10 cellular contexts compared by ENCODE assay signal in the genomic region with DNA sequence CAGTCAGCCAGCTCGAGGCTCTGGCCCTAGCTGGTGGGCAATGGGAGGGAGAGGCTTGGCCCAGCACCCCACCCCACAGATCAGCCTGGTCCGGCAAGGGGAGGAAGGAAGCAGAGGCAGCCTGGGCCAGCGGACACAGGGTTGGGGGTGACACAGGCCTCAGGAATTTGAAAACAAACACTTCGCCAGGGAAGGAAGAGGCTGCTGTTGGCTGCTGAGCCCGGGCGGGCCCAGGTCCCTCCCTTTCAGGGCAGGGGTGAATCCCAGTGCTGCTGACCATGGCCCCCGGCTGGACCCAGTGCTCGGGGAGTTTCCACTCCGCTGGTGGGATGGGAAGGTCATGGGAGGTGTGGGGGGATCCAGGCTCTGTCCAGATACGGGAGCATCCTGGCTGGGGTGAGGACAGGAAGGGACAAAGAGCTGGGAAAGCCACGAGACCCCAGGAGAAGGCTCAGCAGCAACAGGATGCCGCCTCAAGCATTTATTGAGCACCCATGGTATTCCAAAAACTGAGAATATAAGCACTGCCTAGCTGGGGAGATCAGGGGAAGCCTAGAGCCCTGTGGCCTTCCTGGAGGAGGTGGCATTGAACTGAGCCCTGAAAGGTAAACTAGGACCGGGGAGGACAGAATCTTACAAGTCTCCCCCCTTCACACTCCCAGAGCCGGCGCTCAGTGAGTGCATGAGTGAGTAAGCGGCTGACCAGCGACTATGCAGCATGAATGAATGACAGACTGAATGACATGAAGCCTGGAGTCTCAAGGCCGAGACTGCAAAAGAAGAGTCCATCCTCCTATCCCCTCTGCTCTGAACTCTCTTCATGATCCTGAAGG. TPM values are rescaled to one million over a fixed set of nuclear protein-coding genes. Genes with fewer than 3 reads are reported as not detected.
A peak's percentile ranks its signal among the peaks of the same experiment; 100 is the strongest.
DNase-seq lines count a peak whose midpoint lies in the region; ATAC-seq and TF ChIP-seq lines count a peak whose summit lies in the region.
"Had no signal": no experiment of that assay in that cellular context is flagged by ENCODE, and none has a peak within 500 bp of the region (broad histone marks: within the 10 kb centered on the region; RNA-seq: fewer than 3 reads in every experiment).

No MANE protein-coding gene starts in this region.

- H3K4me1 ChIP-seq in esophagus squamous epithelium: peaks cover 47 to 100% (median 56%) of the 10 kb centered on the region in 3 donors

- intact Hi-C loops in esophagus squamous epithelium (cut with DNase I): no loop called here

- POLR2A ChIA-PET in AG04450 (lab: Yijun Ruan, JAX): interaction anchor here (0.7 to 1.5 kb wide), 5 partner anchors 9 to 215 kb away, joined by 3 to 7 read pairs (median 4); no protein-coding TSS in a partner anchor

- H3K4me3 ChIP-seq in AG04450 (ENCODE audit: low read depth, low read length): no peak overlapping the region
- H3K4me3 ChIP-seq in esophagus squamous epithelium: peak overlapping the region in 1 of 4 donors; percentile 4

- H3K27me3 ChIP-seq in AG04450 (ENCODE audit: control insufficient read depth, insufficient read depth, low read length): no peaks in the 10 kb centered on the region
- no peaks in the 10 kb centered on the region for H3K27me3 ChIP-seq in esophagus squamous epithelium

- TF ChIP-seq CTCF in AG04450 (IDR thresholded peaks at IDR 0.05; ENCODE audit: low read depth, low read length) (no peak), esophagus squamous epithelium (IDR thresholded peaks at IDR 0.05) (no peak)

- CTCF ChIA-PET in AG04450 (lab: Charles Lee): interaction anchor here (0.5 to 12.1 kb wide), 5 partner anchors 42 to 276 kb away, joined by 3 to 407 read pairs (median 3); partner anchors contain the start of gene FAM131C

- H3K9me3 ChIP-seq in AG04450 (ENCODE audit: control insufficient read depth, insufficient read depth, low read length) (no peaks in the 10 kb centered on the region), esophagus squamous epithelium (no peaks in the 10 kb centered on the region)

- H3K36me3 ChIP-seq in esophagus squamous epithelium: no peaks in the 10 kb centered on the region

- H3K27ac ChIP-seq in AG04450 (ENCODE audit: low read depth, low read length) (peak overlapping the region; percentile 90), esophagus squamous epithelium (peak overlapping the region; percentile 86 to 94 (median 92))
- H3K27ac ChIP-seq: KMS-11 had no signal

- TF ChIP-seq POLR2A in esophagus squamous epithelium (IDR thresholded peaks at IDR 0.05): no peak

- DNase-seq in AG04450 (ENCODE audit: low read depth, low spot score) (peak; percentile 73), esophagus squamous epithelium (lab: John Stamatoyannopoulos, UW) (no peak), myocyte (ENCODE audit: low read depth) (peak; percentile 94), activated gamma-delta T cell (lab: John Stamatoyannopoulos, UW) (no peak), NCI-H774 (lab: John Stamatoyannopoulos, UW) (no peak)
- no peak for DNase-seq in activated naive CD4-positive, alpha-beta T cell (lab: John Stamatoyannopoulos, UW)
- DNase-seq: COR-L47 had no signal

- ATAC-seq in GM18907 (IDR thresholded peaks at IDR 0.05; ENCODE audit: unreplicated experiment): no peak

- 42 to 50% methylated on average over 12 of the region's 18 CpGs for WGBS in esophagus squamous epithelium, 2 donors

TF ChIP-seq in PFSK-1, 5 proteins besides CTCF, POLR2A, EP300 and RAD21:
- TF ChIP-seq POLR2AphosphoS5 (IDR thresholded peaks at IDR 0.05; ENCODE audit: low read depth, low read length) (peak; percentile 45; the same call in 1 of the 2 replicates), TAF1 (IDR thresholded peaks at IDR 0.05; ENCODE audit: borderline replicate concordance, insufficient read depth, low read length) (peak; percentile 53; the same call in 1 of the 2 replicates), SIN3A (IDR thresholded peaks at IDR 0.05; ENCODE audit: borderline replicate concordance, insufficient read depth, low read length) (peak; percentile 76; the same call in 1 of the 2 replicates), FOXP2 (optimal IDR thresholded peaks at IDR 0.05; ENCODE audit: borderline replicate concordance, extremely low read depth, extremely low read length, insufficient read depth) (peak; percentile 56)
- TF ChIP-seq, protein P1, sequence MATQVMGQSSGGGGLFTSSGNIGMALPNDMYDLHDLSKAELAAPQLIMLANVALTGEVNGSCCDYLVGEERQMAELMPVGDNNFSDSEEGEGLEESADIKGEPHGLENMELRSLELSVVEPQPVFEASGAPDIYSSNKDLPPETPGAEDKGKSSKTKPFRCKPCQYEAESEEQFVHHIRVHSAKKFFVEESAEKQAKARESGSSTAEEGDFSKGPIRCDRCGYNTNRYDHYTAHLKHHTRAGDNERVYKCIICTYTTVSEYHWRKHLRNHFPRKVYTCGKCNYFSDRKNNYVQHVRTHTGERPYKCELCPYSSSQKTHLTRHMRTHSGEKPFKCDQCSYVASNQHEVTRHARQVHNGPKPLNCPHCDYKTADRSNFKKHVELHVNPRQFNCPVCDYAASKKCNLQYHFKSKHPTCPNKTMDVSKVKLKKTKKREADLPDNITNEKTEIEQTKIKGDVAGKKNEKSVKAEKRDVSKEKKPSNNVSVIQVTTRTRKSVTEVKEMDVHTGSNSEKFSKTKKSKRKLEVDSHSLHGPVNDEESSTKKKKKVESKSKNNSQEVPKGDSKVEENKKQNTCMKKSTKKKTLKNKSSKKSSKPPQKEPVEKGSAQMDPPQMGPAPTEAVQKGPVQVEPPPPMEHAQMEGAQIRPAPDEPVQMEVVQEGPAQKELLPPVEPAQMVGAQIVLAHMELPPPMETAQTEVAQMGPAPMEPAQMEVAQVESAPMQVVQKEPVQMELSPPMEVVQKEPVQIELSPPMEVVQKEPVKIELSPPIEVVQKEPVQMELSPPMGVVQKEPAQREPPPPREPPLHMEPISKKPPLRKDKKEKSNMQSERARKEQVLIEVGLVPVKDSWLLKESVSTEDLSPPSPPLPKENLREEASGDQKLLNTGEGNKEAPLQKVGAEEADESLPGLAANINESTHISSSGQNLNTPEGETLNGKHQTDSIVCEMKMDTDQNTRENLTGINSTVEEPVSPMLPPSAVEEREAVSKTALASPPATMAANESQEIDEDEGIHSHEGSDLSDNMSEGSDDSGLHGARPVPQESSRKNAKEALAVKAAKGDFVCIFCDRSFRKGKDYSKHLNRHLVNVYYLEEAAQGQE (IDR thresholded peaks at IDR 0.05; ENCODE audit: insufficient read depth in 1 of 2, low read depth in 2 of 2, low read length in 2 of 2): peak in 1 of 2 experiments; percentile 45; a peak in 1 of 4 replicates

RNA-seq across cellular contexts. Expression of gene EPHA2, which starts 26.2 kb away (rescaled TPM):
- polyA plus RNA-seq in AG04450 (2011; rRNA removed): 19.1 and 26.0 TPM in 2 replicates
- polyA minus RNA-seq in AG04450 (2011; rRNA and poly(A)+ RNA removed): 40.4 and 54.9 TPM in 2 replicates
- polyA plus RNA-seq in PFSK-1 (2012; ENCODE audit: insufficient read length, low read depth): 294 TPM
- total RNA-seq in esophagus squamous epithelium (100 to 1,000 TPM in 3 of 4 donors, 10 to 100 TPM in 1; 87.5 to 225 (median 137) TPM), myocyte (18.1 and 25.2 TPM in 2 replicates)
- polyA plus RNA-seq in myocyte (2012): 32.6 TPM

RNA-seq across cellular contexts. Expression of gene ARHGEF19, which starts 30.3 kb away (rescaled TPM):
- polyA plus RNA-seq in AG04450 (2011; rRNA removed): 6.7 and 9.5 TPM in 2 replicates
- polyA minus RNA-seq in AG04450 (2011; rRNA and poly(A)+ RNA removed): 4.5 and 4.6 TPM in 2 replicates
- 12.0 TPM for polyA plus RNA-seq in PFSK-1 (2012; ENCODE audit: insufficient read length, low read depth)
- 10 to 100 TPM; 15.8 to 27.1 (median 20.6) TPM for total RNA-seq in esophagus squamous epithelium
- total RNA-seq in myocyte: 0.31 and 0.67 TPM in 2 replicates
- 1.2 TPM for polyA plus RNA-seq in myocyte (2012)

RNA-seq across cellular contexts. Expression of gene CPLANE2, which starts 54.9 kb away (rescaled TPM):
- polyA plus RNA-seq in AG04450 (2011; rRNA removed): 3.6 and 5.7 TPM in 2 replicates
- polyA minus RNA-seq in AG04450 (2011; rRNA and poly(A)+ RNA removed): 8.2 and 11.6 TPM in 2 replicates
- polyA plus RNA-seq in PFSK-1 (2012; ENCODE audit: insufficient read length, low read depth): 5.3 TPM
- total RNA-seq in esophagus squamous epithelium (1 to 10 TPM; 3.6 to 5.6 (median 3.9) TPM), myocyte (11.3 and 16.3 TPM in 2 replicates)
- 12.0 TPM for polyA plus RNA-seq in myocyte (2012)

Comparison
In these comparisons a context has a peak if more than half of its experiments do, and no peak if none do; other contexts are left out.
1. DNase-seq: peak in AG04450 (single experiment) and myocyte (single experiment); none in esophagus squamous epithelium (single experiment), activated gamma-delta T cell (single experiment), NCI-H774 (single experiment) and activated naive CD4-positive, alpha-beta T cell (0 of 4).
2. RNA of gene ARHGEF19, which starts 30.3 kb away (total RNA-seq): 15.8 to 27.1 TPM in esophagus squamous epithelium; 0.31 to 0.67 TPM in myocyte; every median in the first group is over 10 times any median in the second.